In genomic region chr17:79023180-79023705, GRCh38 we compare ENCODE assay signal across 8 cellular contexts. TPM values are rescaled to one million over a fixed set of nuclear protein-coding genes. Genes with fewer than 3 reads are reported as not detected.
DNase-seq lines count a peak whose midpoint lies in the region; ATAC-seq and TF ChIP-seq lines count a peak whose summit lies in the region.
"Had no signal": no experiment of that assay in that cellular context is flagged by ENCODE, and none has a peak within 500 bp of the region (broad histone marks: within the 10 kb centered on the region; RNA-seq: fewer than 3 reads in every experiment).

No MANE protein-coding gene starts in this region.

- no peak for TF ChIP-seq POLR2A in spleen (IDR thresholded peaks at IDR 0.05)

- TF ChIP-seq CTCF in WTC11 (IDR thresholded peaks at IDR 0.05) (no peak), spleen (IDR thresholded peaks at IDR 0.05 in 8 of 11, conservative IDR thresholded peaks at IDR 0.05 in 3 of 11) (no peak)

- peak overlapping the region; percentile 60 to 87 (median 80) for H3K27ac ChIP-seq in spleen

- H3K27me3 Mint-ChIP-seq in WTC11 (ENCODE audit: low read depth) = peaks cover 86% of the 10 kb centered on the region

- intact Hi-C loops in Right ventricle myocardium superior (cut with DNase I) = loop anchor here (5.0 kb wide), 1 partner anchor 54 kb away; no protein-coding TSS in a partner anchor
- intact Hi-C loops in spleen (cut with DNase I; ENCODE audit: low total_unique reads) = no loop called here

- POLR2A ChIA-PET in WTC11 (lab: Charles Lee) = no interaction called here

- H3K9me3 Mint-ChIP-seq in WTC11 = no peaks in the 10 kb centered on the region

- DNase-seq in WTC11 (ENCODE audit: low spot score) (no peak), Right ventricle myocardium superior (peak; percentile 65), spleen (peak; percentile 33)
- DNase-seq: activated CD8-positive, alpha-beta memory T cell treated with anti-CD3 and anti-CD28 coated beads for 24 hours; erythroblast; GOT3 had no signal

- H3K9me3 ChIP-seq in spleen = no peaks in the 10 kb centered on the region

- peak overlapping the region; percentile 84 for H3K4me3 Mint-ChIP-seq in WTC11

- 71 to 84% (median 82%) methylated on average over 12 of the region's 12 CpGs for WGBS in spleen, 5 donors

- H3K27ac Mint-ChIP-seq in WTC11 = no peak overlapping the region

- H3K36me3 ChIP-seq in spleen = no peaks in the 10 kb centered on the region

- peaks cover 0 to 74% (median 20%) of the 10 kb centered on the region in 7 donors for H3K27me3 ChIP-seq in spleen (replicated peaks in 1 of 7)

- peaks cover 14% of the 10 kb centered on the region for H3K4me1 Mint-ChIP-seq in WTC11

- peak overlapping the region in 6 of 8 donors; percentile 45 to 79 (median 56) for H3K4me3 ChIP-seq in spleen

- H3K36me3 Mint-ChIP-seq in WTC11 = no peaks in the 10 kb centered on the region

- H3K4me1 ChIP-seq in spleen = peaks cover 7 to 89% (median 48%) of the 10 kb centered on the region in 6 donors

- ATAC-seq in WTC11 = no peak
- peak; percentile 8 for ATAC-seq in Right ventricle myocardium superior (ENCODE audit: poor library complexity)
- ATAC-seq in HG02970 (IDR thresholded peaks at IDR 0.05; ENCODE audit: low FRiP score, unreplicated experiment) = no peak
- no peak for ATAC-seq in GM19455 (IDR thresholded peaks at IDR 0.05; ENCODE audit: unreplicated experiment)

- CTCF ChIA-PET in WTC11 (lab: Charles Lee) = interaction anchor here (0.8 to 2.3 kb wide), 4 partner anchors 18 to 100 kb away, joined by 3 to 15 read pairs (median 4); no protein-coding TSS in a partner anchor

TF ChIP-seq in WTC11, 78 proteins besides CTCF, POLR2A, EP300 and RAD21:
- no peak for TF ChIP-seq SMAD3 (CRISPR knock-in tag; IDR thresholded peaks at IDR 0.05; ENCODE audit: borderline replicate concordance)

RNA-seq across cellular contexts. Expression of gene C1QTNF1, which starts 0.7 kb away (rescaled TPM):
- total RNA-seq in WTC11 (2021) (1.5 to 2.7 TPM (median 1.7 TPM) in 3 replicates), Right ventricle myocardium superior (143 TPM), spleen (100 to 1,000 TPM in 1 of 7 donors, 10 to 100 TPM in 6; 26.5 to 101 (median 69.9) TPM)
- polyA plus RNA-seq in spleen = 10 to 100 TPM; 14.7 to 29.1 (median 25.3) TPM

RNA-seq across cellular contexts. Expression of gene CANT1, which starts 13.7 kb away (rescaled TPM):
- total RNA-seq in WTC11 (2021) = 34.1 to 39.7 TPM (median 35.1 TPM) in 3 replicates
- total RNA-seq in Right ventricle myocardium superior = 29.8 TPM
- total RNA-seq in spleen = 10 to 100 TPM; 48.1 to 76.6 (median 61.2) TPM
- 10 to 100 TPM; 11.2 to 22.1 (median 12.3) TPM for polyA plus RNA-seq in spleen

RNA-seq across cellular contexts. Expression of gene LGALS3BP, which starts 43.5 kb away (rescaled TPM):
- 57.9 to 88.6 TPM (median 86.9 TPM) in 3 replicates for total RNA-seq in WTC11 (2021)
- 499 TPM for total RNA-seq in Right ventricle myocardium superior
- total RNA-seq in spleen = 100 to 1,000 TPM in 5 of 7 donors, 10 to 100 TPM in 2; 85.7 to 188 (median 108) TPM
- 10 to 100 TPM; 33.6 to 58.7 (median 38.3) TPM for polyA plus RNA-seq in spleen

RNA-seq across cellular contexts. Expression of gene ENGASE, which starts 51.4 kb away (rescaled TPM):
- 40.0 to 47.5 TPM (median 41.6 TPM) in 3 replicates for total RNA-seq in WTC11 (2021)
- 29.1 TPM for total RNA-seq in Right ventricle myocardium superior
- 100 to 1,000 TPM in 3 of 7 donors, 10 to 100 TPM in 4; 54.7 to 148 (median 99.4) TPM for total RNA-seq in spleen
- 100 to 1,000 TPM in 1 of 3 donors, 10 to 100 TPM in 2; 25.0 to 101 (median 43.6) TPM for polyA plus RNA-seq in spleen
